In the genomic region with DNA sequence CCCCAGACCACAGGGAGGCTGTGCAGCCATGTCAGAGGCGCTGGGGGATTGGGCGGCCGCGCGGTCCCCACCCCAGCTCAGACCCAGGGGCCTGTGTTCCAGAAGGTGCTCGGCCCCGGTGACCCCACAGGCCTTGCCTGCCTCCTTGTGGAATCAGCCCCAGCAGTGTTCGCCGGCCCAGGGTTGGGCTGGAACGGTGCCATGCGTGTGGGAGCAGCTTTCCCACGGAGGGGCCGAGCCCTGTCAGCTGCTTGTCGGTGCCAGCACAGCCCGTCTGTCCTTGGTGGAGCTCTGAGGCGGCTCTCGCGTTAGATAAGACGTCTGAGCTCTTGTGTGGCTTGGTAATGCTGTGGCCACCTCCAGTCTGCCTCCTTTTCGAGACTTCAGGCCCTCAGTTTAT, we compare ENCODE assay signal across 10 cellular contexts. TPM values are rescaled to one million over a fixed set of nuclear protein-coding genes. Genes with fewer than 3 reads are reported as not detected.
DNase-seq lines count a peak whose midpoint lies in the region; ATAC-seq and TF ChIP-seq lines count a peak whose summit lies in the region.
"Had no signal": no experiment of that assay in that cellular context is flagged by ENCODE, and none has a peak within 500 bp of the region (broad histone marks: within the 10 kb centered on the region; RNA-seq: fewer than 3 reads in every experiment).

No MANE protein-coding gene starts in this region.

- ATAC-seq in left ventricle myocardium superior, result peak; percentile 82
- ATAC-seq in HG03095 (IDR thresholded peaks at IDR 0.05; ENCODE audit: unreplicated experiment), result no peak

- H3K27ac ChIP-seq in brain microvascular endothelial cell (no peak overlapping the region), rectal smooth muscle tissue (ENCODE audit: low read depth, low read length) (peak overlapping the region; percentile 76)

- H3K4me3 ChIP-seq in brain microvascular endothelial cell (ENCODE audit: low read depth, low read length) (no peak overlapping the region), rectal smooth muscle tissue (ENCODE audit: low read length) (no peak overlapping the region)

- in situ Hi-C loops in brain microvascular endothelial cell (cut with HindIII; ENCODE audit: low pct_ligation_motif_present, low sequenced_read_pairs), result no loop called here

- peaks cover 20% of the 10 kb centered on the region for H3K4me1 ChIP-seq in rectal smooth muscle tissue (ENCODE audit: control insufficient read depth, insufficient read depth, low read length)

- H3K36me3 ChIP-seq in brain microvascular endothelial cell (replicated peaks) (peaks cover 4% of the 10 kb centered on the region), rectal smooth muscle tissue (ENCODE audit: control insufficient read depth, insufficient read depth, low read length) (peaks cover 10% of the 10 kb centered on the region)

- no peaks in the 10 kb centered on the region for H3K27me3 ChIP-seq in brain microvascular endothelial cell (replicated peaks)
- H3K27me3 ChIP-seq in rectal smooth muscle tissue (ENCODE audit: control insufficient read depth, insufficient read depth, low read length), result no peaks in the 10 kb centered on the region

- peak; percentile 26 for TF ChIP-seq CTCF in brain microvascular endothelial cell (IDR thresholded peaks at IDR 0.05; ENCODE audit: low read depth, low read length, missing control alignments)

- intact Hi-C loops in left ventricle myocardium superior (cut with micrococcal nuclease), result no loop called here

- H3K9ac ChIP-seq in rectal smooth muscle tissue (ENCODE audit: low read length), result no peak overlapping the region

- DNase-seq in C1 segment of cervical spinal cord (lab: John Stamatoyannopoulos, UW) (peak in 8 of 14 donors; percentile 25 to 55 (median 39)), brain microvascular endothelial cell (peak; percentile 60), left ventricle myocardium superior (peak; percentile 88), NCI-H446 treated with DMSO at 0.1 percent for 48 hours (lab: John Stamatoyannopoulos, UW) (no peak), RKO (ENCODE audit: low spot score) (no peak)
- no peak for DNase-seq in activated naive CD4-positive, alpha-beta T cell treated with Interleukin-2 at 50 U/mL for 16 hours
- DNase-seq: effector CD4-positive, alpha-beta T cell; NCI-H524 had no signal

RNA-seq across cellular contexts. Expression of a gene that starts 8.5 kb away (rescaled TPM):
- total RNA-seq in left ventricle myocardium superior, result 53.1 TPM

RNA-seq across cellular contexts. Expression of a gene that starts 8.9 kb away (rescaled TPM):
- 2.7 TPM for total RNA-seq in left ventricle myocardium superior

Comparison
In these comparisons a context has a peak if more than half of its experiments do, and no peak if none do; other contexts are left out.
1. DNase-seq: peak in C1 segment of cervical spinal cord (8 of 14), brain microvascular endothelial cell (single experiment) and left ventricle myocardium superior (single experiment); none in NCI-H446 treated with DMSO at 0.1 percent for 48 hours (single experiment), RKO (single experiment) and activated naive CD4-positive, alpha-beta T cell treated with Interleukin-2 at 50 U/mL for 16 hours (single experiment).